ENCODE assay signal across 8 cellular contexts in genomic region chr9:116627433-116627832, GRCh38.
"Had no signal": no experiment of that assay in that cellular context is flagged by ENCODE, and none has a peak within 500 bp of the region (broad histone marks: within the 10 kb centered on the region; RNA-seq: fewer than 3 reads in every experiment).

No MANE protein-coding gene starts in this region.

- H3K27ac ChIP-seq: GM23248, HL-60, KMS-11 had no signal

- DNase-seq: GM23248, GOT3, H9, HCEC 1CT, IMR-90, KBM-7 had no signal

- H3K9ac ChIP-seq: GM23248, KMS-11 had no signal

- H2AFZ ChIP-seq: GM23248 had no signal

- H3K4me3 ChIP-seq: GM23248 had no signal

- H3K4me2 ChIP-seq: KMS-11 had no signal
